9 cellular contexts compared by ENCODE assay signal in genomic region chr1:228377664-228378452, GRCh38. TPM values are rescaled to one million over a fixed set of nuclear protein-coding genes. Genes with fewer than 3 reads are reported as not detected.
DNase-seq lines count a peak whose midpoint lies in the region; ATAC-seq, FAIRE-seq and TF ChIP-seq lines count a peak whose summit lies in the region.
"Had no signal": no experiment of that assay in that cellular context is flagged by ENCODE, and none has a peak within 500 bp of the region (broad histone marks: within the 10 kb centered on the region; RNA-seq: fewer than 3 reads in every experiment).

No MANE protein-coding gene starts in this region.

- H3K9me3 ChIP-seq in vagina: no peaks in the 10 kb centered on the region

- peak; percentile 38 for DNase-seq in stimulated activated CD4-positive, alpha-beta T cell treated with anti-CD3 and anti-CD28 coated beads, Interleukin-15, amount 100 ng/mL, for 24 hours
- DNase-seq in stimulated activated CD4-positive, alpha-beta T cell treated with anti-CD3 and anti-CD28 coated beads, Interleukin-12 subunit alpha, Interleukin-12 subunit beta, amount 100 ng/mL, for 4 hours: no peak
- no peak for DNase-seq in cardiac fibroblast (ENCODE audit: low read depth in 2 of 2)
- DNase-seq in lower leg skin (ENCODE audit: low spot score in 2 of 2): peak in 1 of 2 donors; percentile 87
- no peak for DNase-seq in vagina (ENCODE audit: extremely low spot score in 2 of 2)
- DNase-seq in urothelium cell line (ENCODE audit: low spot score): no peak
- no peak for DNase-seq in activated gamma-delta T cell treated with Interleukin-2 at 50 U/mL for 16 hours

- peak overlapping the region; percentile 28 to 54 for H3K4me3 ChIP-seq in cardiac fibroblast (replicated peaks in 1 of 2; ENCODE audit: low read depth in 2 of 2, low read length in 2 of 2)
- H3K4me3 ChIP-seq in lower leg skin (ENCODE audit: low read depth, poor library complexity, severe bottlenecking): peak overlapping the region; percentile 12
- peak overlapping the region; percentile 49 to 62 for H3K4me3 ChIP-seq in vagina

- ATAC-seq in GM18519 (IDR thresholded peaks at IDR 0.05; ENCODE audit: low FRiP score, unreplicated experiment): no peak

- H3K36me3 ChIP-seq in vagina: no peaks in the 10 kb centered on the region

- TF ChIP-seq CTCF in cardiac fibroblast (IDR thresholded peaks at IDR 0.05; ENCODE audit: low read depth, low read length) (no peak), lower leg skin (IDR thresholded peaks at IDR 0.05) (no peak), vagina (IDR thresholded peaks at IDR 0.05) (no peak)

- peaks cover 25% of the 10 kb centered on the region for H3K4me1 ChIP-seq in vagina

- no peak for FAIRE-seq in urothelium cell line (lab: Jason Lieb, UNC)

- H3K27ac ChIP-seq in vagina: peak overlapping the region; percentile 92

- intact Hi-C loops in lower leg skin (cut with DNase I; ENCODE audit: low total_unique reads) (no loop called here), vagina (cut with DNase I) (loop anchor here (10.0 kb wide), 1 partner anchor 107 kb away; the partner anchor contains the start of gene RNF187)

- no peaks in the 10 kb centered on the region for H3K27me3 ChIP-seq in vagina

- no peak for TF ChIP-seq POLR2A in lower leg skin (IDR thresholded peaks at IDR 0.05)
- TF ChIP-seq POLR2A in vagina (IDR thresholded peaks at IDR 0.05): no peak

- WGBS in lower leg skin, 2 donors: 23 to 33% methylated on average over 12 to 28 of the region's 34 CpGs

RNA-seq across cellular contexts. Expression of gene TRIM11, which starts 28.8 kb away (rescaled TPM):
- total RNA-seq in lower leg skin (10 to 100 TPM; 28.3 to 52.9 (median 31.5) TPM), vagina (22.1 TPM)

RNA-seq across cellular contexts. Expression of gene TRIM17, which starts 38.8 kb away (rescaled TPM):
- 1 to 10 TPM in 3 of 4 donors, under 1 TPM in 1; 0.97 to 4.2 (median 1.8) TPM for total RNA-seq in lower leg skin
- total RNA-seq in vagina: 1.2 TPM
- total RNA-seq: RPMI7951 had no signal
